ENCODE assay signal across 19 cellular contexts in the genomic region with DNA sequence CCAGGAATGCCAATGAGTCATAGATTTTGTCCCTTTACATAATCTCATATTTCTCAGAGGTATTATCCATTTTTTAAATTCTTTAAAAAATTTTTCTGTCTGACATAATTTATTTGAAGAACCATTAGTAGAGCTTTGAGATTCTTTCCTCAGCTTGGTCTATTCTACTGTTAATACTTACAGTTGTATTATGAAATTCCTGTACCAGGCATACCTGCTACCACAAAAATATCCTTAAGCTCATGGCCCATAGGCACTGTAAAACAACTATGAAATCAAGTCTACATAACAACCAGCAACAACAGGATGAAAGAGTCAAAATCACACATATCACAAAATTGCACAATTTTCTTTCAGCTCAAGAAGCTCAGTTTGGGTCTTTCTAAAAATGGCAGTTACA.
A peak's percentile ranks its signal among the peaks of the same experiment; 100 is the strongest.
DNase-seq lines count a peak whose midpoint lies in the region; ATAC-seq and TF ChIP-seq lines count a peak whose summit lies in the region.
"Had no signal": no experiment of that assay in that cellular context is flagged by ENCODE, and none has a peak within 500 bp of the region (broad histone marks: within the 10 kb centered on the region; RNA-seq: fewer than 3 reads in every experiment).

No MANE protein-coding gene starts in this region.

- no peaks in the 10 kb centered on the region for H3F3A ChIP-seq in neural progenitor cell (ENCODE audit: low read depth)

- no peaks in the 10 kb centered on the region for H3K27me3 Mint-ChIP-seq in neural progenitor cell (ENCODE audit: insufficient read depth, low read depth)
- H3K27me3 Mint-ChIP-seq: CD4-positive, alpha-beta memory T cell; CD4-positive, CD25-positive, alpha-beta regulatory T cell; CD8-positive, alpha-beta memory T cell had no signal

- no peaks in the 10 kb centered on the region for H3K9me3 ChIP-seq in adipocyte (ENCODE audit: control insufficient read depth, low read length)
- no peaks in the 10 kb centered on the region for H3K9me3 ChIP-seq in neural progenitor cell (ENCODE audit: low read depth)
- H3K9me3 ChIP-seq: BE2C, BLaER1 had no signal

- DNase-seq in NCI-H226 (peak; percentile 5), adipocyte (ENCODE audit: low read depth) (peak; percentile 3), neural progenitor cell (ENCODE audit: low spot score) (no peak), HK-2 (ENCODE audit: unreplicated experiment) (no peak), NCI-H1417 (lab: John Stamatoyannopoulos, UW) (no peak)
- DNase-seq in activated CD8-positive, alpha-beta memory T cell treated with anti-CD3 and anti-CD28 coated beads, Interleukin-2, amount 50 U/mL, for 4 hours: no peak
- DNase-seq: 8988T; ACHN; BE2C; C1 segment of cervical spinal cord; CD4-positive, alpha-beta memory T cell; CD4-positive, CD25-positive, alpha-beta regulatory T cell; CD8-positive, alpha-beta memory T cell; COR-L47; DMS79 treated with DMSO at 0.1 percent for 48 hours; GF-D8 had no signal

- no peaks in the 10 kb centered on the region for H4K20me1 ChIP-seq in neural progenitor cell (ENCODE audit: low read depth)
- H4K20me1 ChIP-seq: BLaER1 had no signal

- no peak overlapping the region for H3K4me3 Mint-ChIP-seq in neural progenitor cell
- H3K4me3 Mint-ChIP-seq: CD14-positive monocyte; CD4-positive, alpha-beta memory T cell; CD4-positive, CD25-positive, alpha-beta regulatory T cell; CD8-positive, alpha-beta memory T cell had no signal

- H3K4me1 Mint-ChIP-seq in neural progenitor cell: no peaks in the 10 kb centered on the region
- H3K4me1 Mint-ChIP-seq: CD14-positive monocyte; CD4-positive, alpha-beta memory T cell; CD4-positive, CD25-positive, alpha-beta regulatory T cell; CD8-positive, alpha-beta memory T cell had no signal

- no peaks in the 10 kb centered on the region for H3K36me3 Mint-ChIP-seq in neural progenitor cell
- H3K36me3 Mint-ChIP-seq: CD14-positive monocyte; CD4-positive, alpha-beta memory T cell; CD4-positive, CD25-positive, alpha-beta regulatory T cell; CD8-positive, alpha-beta memory T cell had no signal

- H3K27me3 ChIP-seq in adipocyte (replicated peaks; ENCODE audit: control insufficient read depth, insufficient read depth, low read length): no peaks in the 10 kb centered on the region
- H3K27me3 ChIP-seq in neural progenitor cell: no peaks in the 10 kb centered on the region
- H3K27me3 ChIP-seq: BE2C, BLaER1 had no signal

- H3K27ac Mint-ChIP-seq in neural progenitor cell: no peak overlapping the region
- H3K27ac Mint-ChIP-seq: CD14-positive monocyte; CD4-positive, CD25-positive, alpha-beta regulatory T cell had no signal

- ATAC-seq in GM18520 (IDR thresholded peaks at IDR 0.05; ENCODE audit: unreplicated experiment): no peak

- H3K9me3 Mint-ChIP-seq in neural progenitor cell: no peaks in the 10 kb centered on the region

- H3K9ac ChIP-seq in adipocyte (ENCODE audit: low read length) (no peak overlapping the region), neural progenitor cell (no peak overlapping the region)
- H3K9ac ChIP-seq: BLaER1 had no signal

- peak overlapping the region; percentile 32 for H2AFZ ChIP-seq in neural progenitor cell (replicated peaks)

- no peaks in the 10 kb centered on the region for H3K36me3 ChIP-seq in adipocyte (ENCODE audit: control insufficient read depth, insufficient read depth, low read length, severe bottlenecking)
- no peaks in the 10 kb centered on the region for H3K36me3 ChIP-seq in neural progenitor cell
- H3K36me3 ChIP-seq: BE2C, BLaER1 had no signal

- no peak for TF ChIP-seq CTCF in neural progenitor cell (IDR thresholded peaks at IDR 0.05)

- H3K4me3 ChIP-seq in adipocyte (ENCODE audit: low read length): no peak overlapping the region
- no peak overlapping the region for H3K4me3 ChIP-seq in neural progenitor cell
- H3K4me3 ChIP-seq: BLaER1 had no signal

- H3K4me2 ChIP-seq in neural progenitor cell: no peak overlapping the region
- H3K4me2 ChIP-seq: BLaER1 had no signal

- H3K4me1 ChIP-seq in adipocyte (ENCODE audit: control insufficient read depth, insufficient read depth, low read length) (no peaks in the 10 kb centered on the region), neural progenitor cell (no peaks in the 10 kb centered on the region)
- H3K4me1 ChIP-seq: BE2C, BLaER1 had no signal

- H3K27ac ChIP-seq in neural progenitor cell: no peak overlapping the region
- H3K27ac ChIP-seq: BLaER1 had no signal

- no peaks in the 10 kb centered on the region for H3K79me2 ChIP-seq in neural progenitor cell (ENCODE audit: low read depth)

Comparison
In these comparisons a context has a peak if more than half of its experiments do, and no peak if none do; other contexts are left out.
1. DNase-seq: peak in NCI-H226 (single experiment) and adipocyte (single experiment); none in neural progenitor cell (single experiment), HK-2 (single experiment), NCI-H1417 (0 of 3) and activated CD8-positive, alpha-beta memory T cell treated with anti-CD3 and anti-CD28 coated beads, Interleukin-2, amount 50 U/mL, for 4 hours (single experiment).